In genomic region chr11:12214751-12215150, GRCh38 we compare ENCODE assay signal across 12 cellular contexts.
DNase-seq lines count a peak whose midpoint lies in the region; ATAC-seq, FAIRE-seq and TF ChIP-seq lines count a peak whose summit lies in the region.
"Had no signal": no experiment of that assay in that cellular context is flagged by ENCODE, and none has a peak within 500 bp of the region (broad histone marks: within the 10 kb centered on the region; RNA-seq: fewer than 3 reads in every experiment).

No MANE protein-coding gene starts in this region.

- no peak overlapping the region for H3K4me2 ChIP-seq in endothelial cell of umbilical vein (ENCODE audit: insufficient read depth, low read length)

- no peaks in the 10 kb centered on the region for H3K9me3 ChIP-seq in endothelial cell of umbilical vein (replicated peaks; ENCODE audit: control insufficient read depth, insufficient read depth, low read length)
- no peaks in the 10 kb centered on the region for H3K9me3 ChIP-seq in pancreas
- H3K9me3 ChIP-seq: tibial artery had no signal

- peak overlapping the region; percentile 45 for H3K27ac ChIP-seq in endothelial cell of umbilical vein (ENCODE audit: insufficient read depth, low read depth, low read length)
- peak overlapping the region in 2 of 4 donors; percentile 7 to 8 for H3K27ac ChIP-seq in pancreas

- H2AFZ ChIP-seq in endothelial cell of umbilical vein (ENCODE audit: low read depth, low read length), result no peak overlapping the region

- H3K36me3 ChIP-seq in endothelial cell of umbilical vein (ENCODE audit: control insufficient read depth in 2 of 2, extremely low read depth in 1 of 2, insufficient read depth in 2 of 2, low read length in 2 of 2), result peaks cover 6 to 10% of the 10 kb centered on the region in 2 experiments
- no peaks in the 10 kb centered on the region for H3K36me3 ChIP-seq in pancreas

- FAIRE-seq in endothelial cell of umbilical vein (lab: Jason Lieb, UNC) (no peak), pancreas (lab: Jason Lieb, UNC) (no peak)
- FAIRE-seq: K562, keratinocyte had no signal

- TF ChIP-seq CTCF in endothelial cell of umbilical vein (IDR thresholded peaks at IDR 0.05; ENCODE audit: extremely low read depth in 1 of 2, insufficient read depth in 1 of 2, low read depth in 1 of 2, low read length in 2 of 2) (no peak), pancreas (IDR thresholded peaks at IDR 0.05) (no peak)

- CTCF ChIA-PET in endothelial cell of umbilical vein (lab: Charles Lee), result interaction anchor here (0.8 to 2.0 kb wide), 7 partner anchors 8 to 123 kb away, joined by 3 to 7 read pairs (median 3); no protein-coding TSS in a partner anchor

- H3K27me3 ChIP-seq in endothelial cell of umbilical vein (ENCODE audit: control insufficient read depth in 2 of 2, insufficient read depth in 2 of 2, low read length in 2 of 2) (no peaks in the 10 kb centered on the region), pancreas (no peaks in the 10 kb centered on the region)
- H3K27me3 ChIP-seq: tibial artery had no signal

- ATAC-seq in HG03175 (IDR thresholded peaks at IDR 0.05; ENCODE audit: unreplicated experiment), result peak; percentile 2
- ATAC-seq in pancreas, result no peak
- ATAC-seq in HG03135 (IDR thresholded peaks at IDR 0.05; ENCODE audit: unreplicated experiment), result no peak
- no peak for ATAC-seq in GM18873 (IDR thresholded peaks at IDR 0.05; ENCODE audit: low FRiP score, unreplicated experiment)
- ATAC-seq: K562, SK-N-SH treated with all-trans-retinoic acid at 6 μM for 48 hours had no signal

- no peak overlapping the region for H3K4me3 ChIP-seq in endothelial cell of umbilical vein (replicated peaks in 1 of 3; ENCODE audit: insufficient read depth in 1 of 3, low read depth in 1 of 3, low read length in 3 of 3)
- H3K4me3 ChIP-seq in pancreas, result no peak overlapping the region
- H3K4me3 ChIP-seq: K562, tibial artery had no signal

- POLR2A ChIA-PET in endothelial cell of umbilical vein (lab: Charles Lee), result no interaction called here

- no peak for TF ChIP-seq POLR2A in endothelial cell of umbilical vein (IDR thresholded peaks at IDR 0.05; ENCODE audit: low read depth, low read length)

- DNase-seq in SKM-1 treated with dmso at 0.1 percent for 144 hours (lab: John Stamatoyannopoulos, UW; ENCODE audit: unreplicated experiment) (peak; percentile 55), SKM-1 (lab: John Stamatoyannopoulos, UW; ENCODE audit: unreplicated experiment) (no peak), endothelial cell of umbilical vein (ENCODE audit: low read depth, low spot score) (no peak), renal cortical epithelial cell (ENCODE audit: low read depth) (peak; percentile 45), pancreas (no peak)
- DNase-seq: tibial artery had no signal

- no peaks in the 10 kb centered on the region for H4K20me1 ChIP-seq in endothelial cell of umbilical vein (replicated peaks; ENCODE audit: control insufficient read depth, extremely low read depth, insufficient read depth, low read length)

- no TSS peak for BruUV-seq in endothelial cell of umbilical vein (replicated peaks; lab: Mats Ljungman, UMichigan)

- dilution Hi-C loops in endothelial cell of umbilical vein (cut with MboI; ENCODE audit: extremely low pct_ligation_motif_present, low sequenced_read_pairs), result no loop called here

- H3K9ac ChIP-seq in endothelial cell of umbilical vein (replicated peaks; ENCODE audit: extremely low read depth, insufficient read depth, low read length), result no peak overlapping the region

- no peaks in the 10 kb centered on the region for H3K9me1 ChIP-seq in endothelial cell of umbilical vein (replicated peaks; ENCODE audit: control insufficient read depth, extremely low read depth, insufficient read depth, low read length)

- H3K4me1 ChIP-seq in endothelial cell of umbilical vein (ENCODE audit: control insufficient read depth, extremely low read depth, insufficient read depth, low read length), result peaks cover 46% of the 10 kb centered on the region
- H3K4me1 ChIP-seq in pancreas, result peaks cover 32 to 40% (median 39%) of the 10 kb centered on the region in 3 donors

- H3K79me2 ChIP-seq in endothelial cell of umbilical vein (ENCODE audit: control insufficient read depth, insufficient read depth, low read length), result no peaks in the 10 kb centered on the region

- intact Hi-C loops in endothelial cell of umbilical vein (cut with micrococcal nuclease) (no loop called here), pancreas (cut with DNase I) (no loop called here)

TF ChIP-seq in endothelial cell of umbilical vein, 7 proteins besides CTCF, POLR2A, EP300 and RAD21:
- no peak for TF ChIP-seq EZH2 (IDR thresholded peaks at IDR 0.05; ENCODE audit: borderline replicate concordance, low read depth, low read length, severe bottlenecking)

Comparison
In these comparisons a context has a peak if more than half of its experiments do, and no peak if none do; other contexts are left out.
1. DNase-seq: peak in SKM-1 treated with dmso at 0.1 percent for 144 hours (single experiment) and renal cortical epithelial cell (single experiment); none in SKM-1 (single experiment), endothelial cell of umbilical vein (single experiment) and pancreas (0 of 6).